Comparison of ENCODE assay signal across 18 cellular contexts in the genomic region with DNA sequence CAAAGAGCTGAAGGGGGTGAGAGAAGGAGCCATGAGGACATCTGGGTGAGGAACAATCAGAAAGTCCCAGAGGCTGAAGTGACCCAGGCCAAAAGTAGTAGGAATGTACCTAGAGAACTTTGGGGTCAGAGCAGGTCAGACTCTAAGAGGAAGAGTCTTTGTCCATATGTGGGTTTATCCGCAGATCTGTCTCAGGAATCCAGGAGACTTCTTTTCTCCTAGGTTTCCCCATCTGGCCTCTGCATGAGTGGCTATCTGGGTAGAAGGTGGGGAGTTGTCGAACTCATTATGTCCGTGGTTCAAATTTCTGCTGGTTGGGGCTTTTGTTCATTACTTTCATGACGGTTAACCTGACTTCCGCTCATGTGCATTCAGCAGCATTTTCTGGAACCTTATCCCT. TPM values are rescaled to one million over a fixed set of nuclear protein-coding genes. Genes with fewer than 3 reads are reported as not detected.
A peak's percentile ranks its signal among the peaks of the same experiment; 100 is the strongest.
DNase-seq lines count a peak whose midpoint lies in the region; ATAC-seq and TF ChIP-seq lines count a peak whose summit lies in the region.
"Had no signal": no experiment of that assay in that cellular context is flagged by ENCODE, and none has a peak within 500 bp of the region (broad histone marks: within the 10 kb centered on the region; RNA-seq: fewer than 3 reads in every experiment).

No MANE protein-coding gene starts in this region.

- peaks cover 35% of the 10 kb centered on the region for H3K4me1 Mint-ChIP-seq in mesothelial cell of epicardium
- peaks cover 30% of the 10 kb centered on the region for H3K4me1 Mint-ChIP-seq in CD8-positive, alpha-beta T cell (ENCODE audit: low read depth)

- no peaks in the 10 kb centered on the region for H4K20me1 ChIP-seq in PC-9 (ENCODE audit: insufficient read depth)

- POLR2A ChIA-PET in PC-9 (lab: Charles Lee; ENCODE audit: unreplicated experiment) = interaction anchor here (0.6 kb wide), 1 partner anchor 890 kb away, joined by 3 read pairs; no protein-coding TSS in a partner anchor
- POLR2A ChIA-PET in CD8-positive, alpha-beta T cell (lab: Charles Lee) = no interaction called here

- peaks cover 17% of the 10 kb centered on the region for H3K4me1 ChIP-seq in ACC112 (ENCODE audit: control insufficient read depth, insufficient read depth, low read length, unreplicated experiment)
- H3K4me1 ChIP-seq in PC-9 (replicated peaks; ENCODE audit: insufficient read depth) = peaks cover 19% of the 10 kb centered on the region
- peaks cover 21% of the 10 kb centered on the region for H3K4me1 ChIP-seq in CD8-positive, alpha-beta T cell (ENCODE audit: insufficient read depth, low read length)

- H3K9me2 ChIP-seq in PC-9 (ENCODE audit: insufficient read depth) = no peaks in the 10 kb centered on the region

- no peaks in the 10 kb centered on the region for H3K79me2 ChIP-seq in ACC112 (ENCODE audit: control insufficient read depth, insufficient read depth, low read length, unreplicated experiment)
- peaks cover 31% of the 10 kb centered on the region for H3K79me2 ChIP-seq in PC-9 (ENCODE audit: low read depth)

- H3K36me3 ChIP-seq in ACC112 (ENCODE audit: insufficient read depth, low read length) (no peaks in the 10 kb centered on the region), PC-9 (ENCODE audit: low read depth) (peaks cover 20% of the 10 kb centered on the region)
- H3K36me3 ChIP-seq in CD8-positive, alpha-beta T cell (ENCODE audit: insufficient read depth, low read length) = no peaks in the 10 kb centered on the region
- H3K36me3 ChIP-seq: prostate gland had no signal

- peaks cover 4% of the 10 kb centered on the region for H3K36me3 Mint-ChIP-seq in mesothelial cell of epicardium
- H3K36me3 Mint-ChIP-seq in CD8-positive, alpha-beta T cell = no peaks in the 10 kb centered on the region
- H3K36me3 Mint-ChIP-seq: CD4-positive, CD25-positive, alpha-beta regulatory T cell had no signal

- H3K27ac ChIP-seq in ACC112 (ENCODE audit: low read depth, low read length) = no peak overlapping the region
- peak overlapping the region; percentile 86 for H3K27ac ChIP-seq in PC-9
- peak overlapping the region; percentile 81 for H3K27ac ChIP-seq in epithelial cell of prostate
- no peak overlapping the region for H3K27ac ChIP-seq in CD8-positive, alpha-beta T cell (ENCODE audit: low read depth, low read length)
- H3K27ac ChIP-seq: prostate gland had no signal

- no peak overlapping the region for H2AFZ ChIP-seq in ACC112 (ENCODE audit: low read length, unreplicated experiment)
- no peak overlapping the region for H2AFZ ChIP-seq in PC-9

- peak overlapping the region; percentile 97 for H3K4me2 ChIP-seq in PC-9

- H3K9me3 Mint-ChIP-seq in mesothelial cell of epicardium = no peaks in the 10 kb centered on the region
- no peaks in the 10 kb centered on the region for H3K9me3 Mint-ChIP-seq in CD8-positive, alpha-beta T cell
- H3K9me3 Mint-ChIP-seq: activated naive CD8-positive, alpha-beta T cell treated with anti-CD3 and anti-CD28 coated beads, Interleukin-2, amount 50 U/mL, for 24 hours; stimulated activated naive B cell treated with anti-CD40 and anti-IgM and Interleukin-4, amounts not matched to agents 10 μg/mL and 1 μg/mL and 100 μg/mL, for 72 hours had no signal

- BruUV-seq in PC-9 (replicated peaks; lab: Mats Ljungman, UMichigan) = no TSS peak

- no peak overlapping the region for H3K27ac Mint-ChIP-seq in mesothelial cell of epicardium
- H3K27ac Mint-ChIP-seq in CD8-positive, alpha-beta T cell = no peak overlapping the region
- H3K27ac Mint-ChIP-seq: activated naive CD8-positive, alpha-beta T cell treated with anti-CD3 and anti-CD28 coated beads, Interleukin-2, amount 50 U/mL, for 24 hours; CD4-positive, CD25-positive, alpha-beta regulatory T cell; stimulated activated naive B cell treated with anti-CD40 and anti-IgM and Interleukin-4, amounts not matched to agents 10 μg/mL and 1 μg/mL and 100 μg/mL, for 72 hours had no signal

- peaks cover 15% of the 10 kb centered on the region for H3K27me3 ChIP-seq in ACC112 (ENCODE audit: insufficient read depth, low read length)
- H3K27me3 ChIP-seq in PC-9 (ENCODE audit: insufficient read depth, low read depth) = no peaks in the 10 kb centered on the region
- H3K27me3 ChIP-seq in CD8-positive, alpha-beta T cell (ENCODE audit: insufficient read depth, low read length) = peaks cover 23% of the 10 kb centered on the region

- no peak for ATAC-seq in CD8-positive, alpha-beta T cell
- ATAC-seq in HG03571 (IDR thresholded peaks at IDR 0.05; ENCODE audit: unreplicated experiment) = no peak

- peaks cover 18% of the 10 kb centered on the region; the same call in 1 of the 2 replicates for H3F3A ChIP-seq in PC-9 (ENCODE audit: insufficient read depth, low read depth)

- intact Hi-C loops in PC-9 (cut with micrococcal nuclease; ENCODE audit: unreplicated experiment) = loop anchor here (2.0 to 5.0 kb wide), 4 partner anchors 53 to 285 kb away; no protein-coding TSS in a partner anchor
- intact Hi-C loops in CD8-positive, alpha-beta T cell (cut with DNase I, micrococcal nuclease) = loop anchor here in 1 of 2 experiments (5.0 kb wide), 1 partner anchor 794 kb away; no protein-coding TSS in a partner anchor

- H3K27me3 Mint-ChIP-seq in mesothelial cell of epicardium (ENCODE audit: low read depth) = peaks cover 39% of the 10 kb centered on the region
- peaks cover 67% of the 10 kb centered on the region for H3K27me3 Mint-ChIP-seq in CD8-positive, alpha-beta T cell (ENCODE audit: low read depth)

- CTCF ChIA-PET in PC-9 (lab: Charles Lee) = no interaction called here
- CTCF ChIA-PET in CD8-positive, alpha-beta T cell (lab: Charles Lee) = no interaction called here

- TF ChIP-seq CTCF in PC-9 (conservative IDR thresholded peaks at IDR 0.05) = no peak
- TF ChIP-seq CTCF in mesothelial cell of epicardium (IDR thresholded peaks at IDR 0.05; ENCODE audit: unreplicated experiment) = no peak
- no peak for TF ChIP-seq CTCF in CD8-positive, alpha-beta T cell (IDR thresholded peaks at IDR 0.05)

- H3K4me3 ChIP-seq in ACC112 (ENCODE audit: low read depth, low read length) (peak overlapping the region; percentile 72), PC-9 (peak overlapping the region; percentile 83; the same call in 1 of the 2 replicates)
- no peak overlapping the region for H3K4me3 ChIP-seq in CD8-positive, alpha-beta T cell (ENCODE audit: low read depth, low read length)
- H3K4me3 ChIP-seq: prostate gland had no signal

- H3K9me3 ChIP-seq in PC-9 (ENCODE audit: insufficient read depth, low read depth) = no peaks in the 10 kb centered on the region
- H3K9me3 ChIP-seq in CD8-positive, alpha-beta T cell (ENCODE audit: low read length) = no peaks in the 10 kb centered on the region
- H3K9me3 ChIP-seq: prostate gland had no signal

- H3K4me3 Mint-ChIP-seq in mesothelial cell of epicardium = peak overlapping the region; percentile 77
- H3K4me3 Mint-ChIP-seq in CD8-positive, alpha-beta T cell = no peak overlapping the region

- DNase-seq in PC-9 (no peak), epithelial cell of prostate (ENCODE audit: low read depth, low spot score) (no peak), mesothelial cell of epicardium (ENCODE audit: low spot score in 2 of 2, unreplicated experiment in 2 of 2) (no peak), DMS114 treated with DMSO at 0.1 percent for 48 hours (lab: John Stamatoyannopoulos, UW; ENCODE audit: unreplicated experiment) (no peak), SW480 (ENCODE audit: low spot score) (no peak)
- DNase-seq in CD8-positive, alpha-beta T cell = no peak
- DNase-seq: ACHN; activated CD4-positive, CD25-positive, alpha-beta regulatory T cell; activated naive CD8-positive, alpha-beta T cell treated with anti-CD3 and anti-CD28 coated beads, Interleukin-2, amount 50 U/mL, for 24 hours; CD4-positive, CD25-positive, alpha-beta regulatory T cell; NCI-H748 treated with DMSO at 0.1 percent for 48 hours; RPMI8226; stimulated activated CD4-positive, alpha-beta T cell treated with anti-CD3 and anti-CD28 coated beads, Interleukin-12 subunit alpha, Interleukin-12 subunit beta, amount 100 ng/mL, for 4 hours; stimulated activated naive B cell treated with anti-CD40 and anti-IgM and Interleukin-4, amounts not matched to agents 10 μg/mL and 1 μg/mL and 100 μg/mL, for 72 hours had no signal

RNA-seq across cellular contexts. Expression of gene LIPG, which starts 1.8 kb away (rescaled TPM):
- total RNA-seq in PC-9 (2021) (22.7 and 30.9 TPM in 2 replicates), mesothelial cell of epicardium (22.3 to 26.0 TPM (median 25.7 TPM) in 3 replicates)
- total RNA-seq in CD8-positive, alpha-beta T cell = not detected
- total RNA-seq: CD4-positive, CD25-positive, alpha-beta regulatory T cell; T-helper 1 cell treated with Interleukin-12 subunit alpha and Interleukin-12 subunit beta and Interleukin-4 antibody, amounts not matched to agents 30 ng/mL and 1 ng/mL, for 36 hours had no signal

Comparison
In these comparisons a context has a peak if more than half of its experiments do, and no peak if none do; other contexts are left out.
1. H3K27ac ChIP-seq: peak in PC-9 (single experiment) and epithelial cell of prostate (single experiment); none in ACC112 (single experiment) and CD8-positive, alpha-beta T cell (single experiment).
2. RNA of gene LIPG, which starts 1.8 kb away (total RNA-seq): 22.7 to 30.9 TPM in PC-9 and 22.3 to 26.0 TPM in mesothelial cell of epicardium; not detected in CD8-positive, alpha-beta T cell; every median in the first group is over 10 times any median in the second.